In the genomic region with DNA sequence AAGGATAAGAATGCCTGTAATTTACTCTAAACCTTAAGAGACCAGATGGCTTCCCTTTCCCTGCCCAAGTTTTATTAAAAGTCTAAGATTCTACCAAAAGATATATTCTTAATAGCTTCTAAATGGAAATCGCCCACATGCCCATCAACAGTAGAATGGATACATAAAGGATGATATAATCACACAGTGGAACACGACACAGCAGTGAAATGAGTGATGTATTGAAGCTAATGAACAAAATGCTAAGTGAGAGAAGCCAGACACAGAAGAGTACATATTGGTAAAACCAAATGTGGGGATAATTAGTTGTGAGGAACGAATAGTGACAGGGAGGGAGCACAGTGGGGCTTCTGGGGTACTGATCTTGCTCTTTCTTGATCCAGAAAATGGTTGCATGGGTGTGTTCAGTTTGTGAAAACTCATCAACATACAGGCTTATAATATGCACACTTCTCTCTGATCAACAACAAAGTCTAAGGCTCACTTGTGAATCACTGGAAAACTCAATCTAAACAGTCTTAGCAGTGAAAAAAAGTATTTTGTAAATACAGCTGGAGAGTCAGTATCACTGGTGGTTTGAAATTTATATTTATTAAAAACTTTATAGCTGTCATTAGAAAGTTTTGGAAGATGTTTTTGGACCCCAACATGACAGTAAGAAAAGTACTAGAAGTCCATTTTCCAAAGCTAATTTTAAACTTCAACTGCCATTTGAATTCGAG, we compare ENCODE assay signal across 26 cellular contexts.
DNase-seq lines count a peak whose midpoint lies in the region; ATAC-seq, FAIRE-seq and TF ChIP-seq lines count a peak whose summit lies in the region.
"Had no signal": no experiment of that assay in that cellular context is flagged by ENCODE, and none has a peak within 500 bp of the region (broad histone marks: within the 10 kb centered on the region; RNA-seq: fewer than 3 reads in every experiment).

No MANE protein-coding gene starts in this region.

- TF ChIP-seq RAD21 in IMR-90 (IDR thresholded peaks at IDR 0.05; ENCODE audit: low read length), result no peak

- H3K4me3 Mint-ChIP-seq in activated T-cell treated with anti-CD3 and anti-CD28 coated beads, Interleukin-2, amount 50 U/mL, for 72 hours, result no peak overlapping the region
- H3K4me3 Mint-ChIP-seq: B cell; CD14-positive monocyte; CD4-positive, alpha-beta memory T cell; CD4-positive, CD25-positive, alpha-beta regulatory T cell; CD8-positive, alpha-beta memory T cell had no signal

- no peaks in the 10 kb centered on the region for H3K27me3 Mint-ChIP-seq in activated T-cell treated with anti-CD3 and anti-CD28 coated beads, Interleukin-2, amount 50 U/mL, for 72 hours (ENCODE audit: low read depth)
- H3K27me3 Mint-ChIP-seq: B cell; CD4-positive, CD25-positive, alpha-beta regulatory T cell had no signal

- ATAC-seq in IMR-90 (ENCODE audit: low read depth) (peak; percentile 88), HG03565 (IDR thresholded peaks at IDR 0.05; ENCODE audit: unreplicated experiment) (no peak)
- no peak for ATAC-seq in activated T-cell treated with anti-CD3 and anti-CD28 coated beads, Interleukin-2, amount 50 U/mL, for 72 hours (replicated peaks in 1 of 2)
- ATAC-seq: A549, GM12878 had no signal

- no peaks in the 10 kb centered on the region for H3K9me1 ChIP-seq in IMR-90 (ENCODE audit: insufficient read depth, low read length)

- in situ Hi-C loops in IMR-90 (cut with MboI; ENCODE audit: low sequenced_read_pairs), result no loop called here

- no peaks in the 10 kb centered on the region for H3K36me3 Mint-ChIP-seq in activated T-cell treated with anti-CD3 and anti-CD28 coated beads, Interleukin-2, amount 50 U/mL, for 72 hours (ENCODE audit: insufficient read depth in 2 of 2)
- H3K36me3 Mint-ChIP-seq: CD14-positive monocyte; CD4-positive, alpha-beta memory T cell; CD4-positive, CD25-positive, alpha-beta regulatory T cell; CD8-positive, alpha-beta memory T cell had no signal

- no peak for TF ChIP-seq POLR2A in IMR-90 (IDR thresholded peaks at IDR 0.05; ENCODE audit: low read depth, low read length)

- no peak overlapping the region for H4K91ac ChIP-seq in IMR-90 (ENCODE audit: insufficient read depth, low read depth, low read length)

- H3K36me3 ChIP-seq in BE2C, result no peaks in the 10 kb centered on the region
- H3K36me3 ChIP-seq in IMR-90 (ENCODE audit: control insufficient read depth, insufficient read depth, low read length), result no peaks in the 10 kb centered on the region

- no peaks in the 10 kb centered on the region for H4K20me1 ChIP-seq in IMR-90 (ENCODE audit: insufficient read depth, low read length)
- H4K20me1 ChIP-seq: BLaER1 had no signal

- no peak overlapping the region for H3K14ac ChIP-seq in IMR-90 (replicated peaks; ENCODE audit: low read depth, low read length)

- H3K79me1 ChIP-seq in IMR-90 (ENCODE audit: low read depth in 1 of 2, low read length in 2 of 2), result no peaks in the 10 kb centered on the region

- H4K8ac ChIP-seq in IMR-90 (ENCODE audit: low read depth in 2 of 2, low read length in 2 of 2), result no peak overlapping the region

- no peak overlapping the region for H4K5ac ChIP-seq in IMR-90 (ENCODE audit: low read depth, low read length)

- H3K4me1 ChIP-seq in BE2C (peaks cover 4% of the 10 kb centered on the region; the same call in 1 of the 2 replicates), IMR-90 (ENCODE audit: control insufficient read depth, insufficient read depth, low read length) (peaks cover 2% of the 10 kb centered on the region; the same call in 1 of the 2 replicates)
- H3K4me1 ChIP-seq: A549 had no signal

- POLR2A ChIA-PET in IMR-90 (lab: Charles Lee; ENCODE audit: unreplicated experiment), result no interaction called here

- H2BK20ac ChIP-seq in IMR-90 (ENCODE audit: low read depth, low read length), result no peak overlapping the region

- no peak overlapping the region for H2BK120ac ChIP-seq in IMR-90 (ENCODE audit: low read depth, low read length)

- no peak overlapping the region for H3K56ac ChIP-seq in IMR-90 (ENCODE audit: extremely low read depth, insufficient read depth, low read length)

- H3K9me3 ChIP-seq in BE2C, result no peaks in the 10 kb centered on the region
- no peaks in the 10 kb centered on the region for H3K9me3 ChIP-seq in IMR-90 (ENCODE audit: control insufficient read depth, insufficient read depth, low read length)
- H3K9me3 ChIP-seq: A549 had no signal

- no peak overlapping the region for H2AK9ac ChIP-seq in IMR-90 (replicated peaks; ENCODE audit: low read depth, low read length, poor library complexity)

- BruUV-seq in IMR-90 (replicated peaks; lab: Mats Ljungman, UMichigan), result no TSS peak

- WGBS in IMR-90 (ENCODE audit: extremely low coverage in 2 of 2, insufficient read length in 1 of 2), 2 experiments, result no CpG with 5 or more reads among the region's 4 CpGs

- CTCF ChIA-PET in IMR-90 (lab: Yijun Ruan, JAX), result interaction anchor here (0.5 to 1.8 kb wide), 6 partner anchors 10 to 1158 kb away, joined by 3 to 7 read pairs (median 4); no protein-coding TSS in a partner anchor

- no peaks in the 10 kb centered on the region for H3K4me1 Mint-ChIP-seq in activated T-cell treated with anti-CD3 and anti-CD28 coated beads, Interleukin-2, amount 50 U/mL, for 72 hours (ENCODE audit: low read depth)
- H3K4me1 Mint-ChIP-seq: B cell; CD14-positive monocyte; CD4-positive, alpha-beta memory T cell; CD4-positive, CD25-positive, alpha-beta regulatory T cell; CD8-positive, alpha-beta memory T cell had no signal

- H2AK5ac ChIP-seq in IMR-90 (ENCODE audit: low read depth, low read length), result no peak overlapping the region

- H3K9ac ChIP-seq in IMR-90 (ENCODE audit: low read depth, low read length), result no peak overlapping the region
- H3K9ac ChIP-seq: BLaER1 had no signal

- peak; percentile 11 for DNase-seq in BE2C
- peak; percentile 22 for DNase-seq in IMR-90
- peak; percentile 91 for DNase-seq in SK-N-DZ (ENCODE audit: low spot score)
- no peak for DNase-seq in activated T-cell treated with anti-CD3 and anti-CD28 coated beads, Interleukin-2, amount 50 U/mL, for 72 hours
- no peak for DNase-seq in HTR-8/SVneo (ENCODE audit: insufficient read length, low spot score)
- DNase-seq: AML-193; C1 segment of cervical spinal cord; CD4-positive, alpha-beta memory T cell; CD4-positive, CD25-positive, alpha-beta regulatory T cell; CD8-positive, alpha-beta memory T cell; COR-L47; DMS 273 treated with DMSO at 0.1 percent for 48 hours; DMS153; DMS53; DMS79; DND-41; GDM1 had no signal

- no peak overlapping the region for H2BK5ac ChIP-seq in IMR-90 (ENCODE audit: low read depth, low read length, poor library complexity, severe bottlenecking)

- no peak overlapping the region for H3K4me3 ChIP-seq in BE2C (ENCODE audit: low read depth, low read length)
- no peak overlapping the region for H3K4me3 ChIP-seq in IMR-90 (ENCODE audit: insufficient read depth, low read depth, low read length)
- H3K4me3 ChIP-seq: A549, BLaER1, GM12878 had no signal

- no peaks in the 10 kb centered on the region for H3K27me3 ChIP-seq in BE2C
- H3K27me3 ChIP-seq in IMR-90 (ENCODE audit: control insufficient read depth, insufficient read depth, low read length), result no peaks in the 10 kb centered on the region
- H3K27me3 ChIP-seq: BLaER1 had no signal

- H2AFZ ChIP-seq in IMR-90 (replicated peaks; ENCODE audit: low read length, poor library complexity), result no peak overlapping the region

- no peaks in the 10 kb centered on the region for H3K9me3 Mint-ChIP-seq in activated T-cell treated with anti-CD3 and anti-CD28 coated beads, Interleukin-2, amount 50 U/mL, for 72 hours

- H3K18ac ChIP-seq in IMR-90 (ENCODE audit: low read depth, low read length), result no peak overlapping the region

- TF ChIP-seq CTCF in BE2C (IDR thresholded peaks at IDR 0.05; ENCODE audit: low read depth, low read length) (no peak), IMR-90 (conservative IDR thresholded peaks at IDR 0.05; ENCODE audit: low read depth, low read length) (no peak)

- intact Hi-C loops in IMR-90 (cut with micrococcal nuclease), result no loop called here

- FAIRE-seq in HTR-8/SVneo (lab: Jason Lieb, UNC), result no peak
- FAIRE-seq: A549, GM12878, GM12892, GM18507 had no signal

- no peak overlapping the region for H2BK15ac ChIP-seq in IMR-90 (ENCODE audit: low read depth, low read length)

- dilution Hi-C loops in IMR-90 (cut with HindIII; ENCODE audit: low sequenced_read_pairs, unreplicated experiment), result no loop called here

- H3K4ac ChIP-seq in IMR-90 (ENCODE audit: low read depth, low read length), result no peak overlapping the region

- H3K23ac ChIP-seq in IMR-90 (ENCODE audit: low read depth, low read length), result no peak overlapping the region

- H3K4me2 ChIP-seq in IMR-90 (ENCODE audit: low read depth, low read length), result peak overlapping the region; percentile 76
- H3K4me2 ChIP-seq: A549, BLaER1 had no signal

- no peak overlapping the region for H3K27ac Mint-ChIP-seq in activated T-cell treated with anti-CD3 and anti-CD28 coated beads, Interleukin-2, amount 50 U/mL, for 72 hours
- H3K27ac Mint-ChIP-seq: B cell; CD14-positive monocyte; CD4-positive, CD25-positive, alpha-beta regulatory T cell; CD8-positive, alpha-beta memory T cell had no signal

- no peak overlapping the region for H3K27ac ChIP-seq in IMR-90 (ENCODE audit: insufficient read depth, low read length)
- H3K27ac ChIP-seq: 22Rv1, A549, BLaER1 had no signal

TF ChIP-seq in IMR-90, 13 proteins besides CTCF, POLR2A, EP300 and RAD21:
- TF ChIP-seq CHD1 (IDR thresholded peaks at IDR 0.05; ENCODE audit: low read depth, low read length), result no peak
- no peak for TF ChIP-seq BHLHE40 (IDR thresholded peaks at IDR 0.05; ENCODE audit: low read depth, low read length)
- TF ChIP-seq, protein P1, sequence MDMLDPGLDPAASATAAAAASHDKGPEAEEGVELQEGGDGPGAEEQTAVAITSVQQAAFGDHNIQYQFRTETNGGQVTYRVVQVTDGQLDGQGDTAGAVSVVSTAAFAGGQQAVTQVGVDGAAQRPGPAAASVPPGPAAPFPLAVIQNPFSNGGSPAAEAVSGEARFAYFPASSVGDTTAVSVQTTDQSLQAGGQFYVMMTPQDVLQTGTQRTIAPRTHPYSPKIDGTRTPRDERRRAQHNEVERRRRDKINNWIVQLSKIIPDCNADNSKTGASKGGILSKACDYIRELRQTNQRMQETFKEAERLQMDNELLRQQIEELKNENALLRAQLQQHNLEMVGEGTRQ (IDR thresholded peaks at IDR 0.05; ENCODE audit: low read depth, low read length), result no peak
- no peak for TF ChIP-seq SMC3 (IDR thresholded peaks at IDR 0.05; ENCODE audit: low read depth, low read length)
- TF ChIP-seq, protein P2, sequence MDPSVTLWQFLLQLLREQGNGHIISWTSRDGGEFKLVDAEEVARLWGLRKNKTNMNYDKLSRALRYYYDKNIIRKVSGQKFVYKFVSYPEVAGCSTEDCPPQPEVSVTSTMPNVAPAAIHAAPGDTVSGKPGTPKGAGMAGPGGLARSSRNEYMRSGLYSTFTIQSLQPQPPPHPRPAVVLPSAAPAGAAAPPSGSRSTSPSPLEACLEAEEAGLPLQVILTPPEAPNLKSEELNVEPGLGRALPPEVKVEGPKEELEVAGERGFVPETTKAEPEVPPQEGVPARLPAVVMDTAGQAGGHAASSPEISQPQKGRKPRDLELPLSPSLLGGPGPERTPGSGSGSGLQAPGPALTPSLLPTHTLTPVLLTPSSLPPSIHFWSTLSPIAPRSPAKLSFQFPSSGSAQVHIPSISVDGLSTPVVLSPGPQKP (IDR thresholded peaks at IDR 0.05; ENCODE audit: borderline replicate concordance, low read depth, low read length), result no peak
- TF ChIP-seq MAFK (IDR thresholded peaks at IDR 0.05; ENCODE audit: low read depth, low read length), result no peak
- TF ChIP-seq MXI1 (IDR thresholded peaks at IDR 0.05; ENCODE audit: borderline replicate concordance, low read depth, low read length), result no peak

Comparison
In these comparisons a context has a peak if more than half of its experiments do, and no peak if none do; other contexts are left out.
1. DNase-seq: peak in BE2C (single experiment), IMR-90 (single experiment) and SK-N-DZ (single experiment); none in activated T-cell treated with anti-CD3 and anti-CD28 coated beads, Interleukin-2, amount 50 U/mL, for 72 hours (0 of 2) and HTR-8/SVneo (single experiment).